Comparison of ENCODE assay signal across 28 cellular contexts in genomic region chr18:23189768-23190661, GRCh38.
A peak's percentile ranks its signal among the peaks of the same experiment; 100 is the strongest.
DNase-seq lines count a peak whose midpoint lies in the region; ATAC-seq and TF ChIP-seq lines count a peak whose summit lies in the region.
"Had no signal": no experiment of that assay in that cellular context is flagged by ENCODE, and none has a peak within 500 bp of the region (broad histone marks: within the 10 kb centered on the region; RNA-seq: fewer than 3 reads in every experiment).

No MANE protein-coding gene starts in this region.

- H3K79me2 ChIP-seq in MM.1S (ENCODE audit: low read length), result peaks cover 76% of the 10 kb centered on the region

- H3K27me3 Mint-ChIP-seq in nephron progenitor cell (ENCODE audit: low read depth, poor library complexity), result peaks cover 3% of the 10 kb centered on the region
- H3K27me3 Mint-ChIP-seq: activated CD4-positive, alpha-beta T cell treated with anti-CD3 and anti-CD28 coated beads, Interleukin-2, amount 10 ng/mL, durations not matched to agents 24 days and 14 days; activated naive CD8-positive, alpha-beta T cell; natural killer cell treated with Interleukin-12 subunit alpha and Interleukin-12 subunit beta and Interleukin-15 and Interleukin-18, amount 100 ng/mL, for 72 hours; type B pancreatic cell had no signal

- peaks cover 50% of the 10 kb centered on the region for H3K4me1 ChIP-seq in MM.1S (ENCODE audit: low read length)
- H3K4me1 ChIP-seq: colonic mucosa had no signal

- DNase-seq in DMS79 treated with DMSO at 0.1 percent for 48 hours (lab: John Stamatoyannopoulos, UW) (peak; percentile 18), MM.1S (no peak), kidney tubule cell (ENCODE audit: low spot score) (peak; percentile 13), nephron progenitor cell (no peak), NCI-H146 (lab: John Stamatoyannopoulos, UW) (no peak)
- DNase-seq: activated CD4-positive, alpha-beta T cell treated with anti-CD3 and anti-CD28 coated beads, Interleukin-2, amount 10 ng/mL, durations not matched to agents 24 days and 14 days; activated CD8-positive, alpha-beta memory T cell treated with anti-CD3 and anti-CD28 coated beads for 24 hours; activated effector memory CD4-positive, alpha-beta T cell treated with Interleukin-2 at 50 U/mL for 16 hours; activated T-cell treated with anti-CD3 and anti-CD28 coated beads for 4 hours; colonic mucosa; effector memory CD8-positive, alpha-beta T cell; erythroblast; GDM1; NCI-H1105 treated with DMSO at 0.1 percent for 48 hours; NCI-H2029 treated with DMSO at 0.1 percent for 48 hours; NCI-H446; NCI-H774; T-helper 9 cell; WERI-Rb-1 had no signal

- H3K9ac ChIP-seq in MM.1S (ENCODE audit: low read length), result no peak overlapping the region
- H3K9ac ChIP-seq: BLaER1 treated with 17β-estradiol and CSF1 and Interleukin-3, amounts not matched to agents 10 nM and 100 nM had no signal

- H3K9me2 ChIP-seq in MM.1S (replicated peaks; ENCODE audit: insufficient read depth, low read length), result no peaks in the 10 kb centered on the region

- H3K4me3 ChIP-seq in MM.1S (ENCODE audit: low read length), result no peak overlapping the region
- H3K4me3 ChIP-seq: BLaER1 treated with 17β-estradiol and CSF1 and Interleukin-3, amounts not matched to agents 10 nM and 100 nM; colonic mucosa; SJSA1 had no signal

- peaks cover 72% of the 10 kb centered on the region for H3K4me1 Mint-ChIP-seq in nephron progenitor cell
- H3K4me1 Mint-ChIP-seq: stimulated activated effector memory CD8-positive, alpha-beta T cell treated with anti-CD3 and anti-CD28 coated beads, Interleukin-12 subunit alpha, Interleukin-12 subunit beta, amount 100 ng/mL, for 72 hours had no signal

- H3K27ac ChIP-seq in MM.1S (ENCODE audit: low read length), result peak overlapping the region; percentile 99; the same call in 1 of the 2 replicates
- H3K27ac ChIP-seq: BLaER1 treated with 17β-estradiol and CSF1 and Interleukin-3, amounts not matched to agents 10 nM and 100 nM; colonic mucosa; SJSA1; WERI-Rb-1 had no signal

- peaks cover 12% of the 10 kb centered on the region for H3K36me3 Mint-ChIP-seq in nephron progenitor cell (ENCODE audit: low read depth)
- H3K36me3 Mint-ChIP-seq: activated naive CD8-positive, alpha-beta T cell; natural killer cell treated with Interleukin-12 subunit alpha and Interleukin-12 subunit beta and Interleukin-15 and Interleukin-18, amount 100 ng/mL, for 72 hours; stimulated activated effector memory CD8-positive, alpha-beta T cell treated with anti-CD3 and anti-CD28 coated beads, Interleukin-12 subunit alpha, Interleukin-12 subunit beta, amount 100 ng/mL, for 72 hours; type B pancreatic cell had no signal

- H3F3A ChIP-seq in MM.1S (ENCODE audit: insufficient read depth, low read length), result peaks cover 52% of the 10 kb centered on the region

- peak overlapping the region; percentile 46 for H3K27ac Mint-ChIP-seq in nephron progenitor cell
- H3K27ac Mint-ChIP-seq: activated CD4-positive, alpha-beta T cell treated with anti-CD3 and anti-CD28 coated beads, Interleukin-2, amount 10 ng/mL, durations not matched to agents 24 days and 14 days; activated naive CD8-positive, alpha-beta T cell; natural killer cell treated with Interleukin-12 subunit alpha and Interleukin-12 subunit beta and Interleukin-15 and Interleukin-18, amount 100 ng/mL, for 72 hours; stimulated activated effector memory CD8-positive, alpha-beta T cell treated with anti-CD3 and anti-CD28 coated beads, Interleukin-12 subunit alpha, Interleukin-12 subunit beta, amount 100 ng/mL, for 72 hours; type B pancreatic cell had no signal

- no peak overlapping the region for H3K4me3 Mint-ChIP-seq in nephron progenitor cell
- H3K4me3 Mint-ChIP-seq: activated CD4-positive, alpha-beta T cell treated with anti-CD3 and anti-CD28 coated beads, Interleukin-2, amount 10 ng/mL, durations not matched to agents 24 days and 14 days; activated naive CD8-positive, alpha-beta T cell; effector memory CD8-positive, alpha-beta T cell; natural killer cell treated with Interleukin-12 subunit alpha and Interleukin-12 subunit beta and Interleukin-15 and Interleukin-18, amount 100 ng/mL, for 72 hours; stimulated activated effector memory CD8-positive, alpha-beta T cell treated with anti-CD3 and anti-CD28 coated beads, Interleukin-12 subunit alpha, Interleukin-12 subunit beta, amount 100 ng/mL, for 72 hours; type B pancreatic cell had no signal

- peaks cover 3% of the 10 kb centered on the region; the same call in 1 of the 2 replicates for H3K36me3 ChIP-seq in MM.1S (replicated peaks; ENCODE audit: insufficient read depth, low read length)
- H3K36me3 ChIP-seq: colonic mucosa, SJSA1, WERI-Rb-1 had no signal

- ATAC-seq in HG03432 (IDR thresholded peaks at IDR 0.05; ENCODE audit: unreplicated experiment) (no peak), HG03039 (IDR thresholded peaks at IDR 0.05; ENCODE audit: unreplicated experiment) (no peak), HG02623 (IDR thresholded peaks at IDR 0.05; ENCODE audit: unreplicated experiment) (no peak)
- ATAC-seq: effector memory CD8-positive, alpha-beta T cell; natural killer cell treated with Interleukin-12 subunit alpha and Interleukin-12 subunit beta and Interleukin-15 and Interleukin-18, amount 100 ng/mL, for 72 hours; stimulated activated effector memory CD8-positive, alpha-beta T cell treated with anti-CD3 and anti-CD28 coated beads, Interleukin-12 subunit alpha, Interleukin-12 subunit beta, amount 100 ng/mL, for 72 hours had no signal

- no peak overlapping the region for H3K4me2 ChIP-seq in MM.1S (ENCODE audit: low read depth, low read length)

- no peaks in the 10 kb centered on the region for H4K20me1 ChIP-seq in MM.1S (ENCODE audit: insufficient read depth, low read length)

- H3K27me3 ChIP-seq in MM.1S (replicated peaks; ENCODE audit: insufficient read depth, low read length), result no peaks in the 10 kb centered on the region
- H3K27me3 ChIP-seq: BLaER1 treated with 17β-estradiol and CSF1 and Interleukin-3, amounts not matched to agents 10 nM and 100 nM; colonic mucosa; SJSA1 had no signal

- H3K9me3 Mint-ChIP-seq in nephron progenitor cell, result no peaks in the 10 kb centered on the region
- H3K9me3 Mint-ChIP-seq: activated CD4-positive, alpha-beta T cell treated with anti-CD3 and anti-CD28 coated beads, Interleukin-2, amount 10 ng/mL, durations not matched to agents 24 days and 14 days; effector memory CD8-positive, alpha-beta T cell; natural killer cell treated with Interleukin-12 subunit alpha and Interleukin-12 subunit beta and Interleukin-15 and Interleukin-18, amount 100 ng/mL, for 72 hours; stimulated activated effector memory CD8-positive, alpha-beta T cell treated with anti-CD3 and anti-CD28 coated beads, Interleukin-12 subunit alpha, Interleukin-12 subunit beta, amount 100 ng/mL, for 72 hours; type B pancreatic cell had no signal

- no peak overlapping the region for H2AFZ ChIP-seq in MM.1S (ENCODE audit: low read length)

- no peaks in the 10 kb centered on the region for H3K9me3 ChIP-seq in MM.1S (replicated peaks; ENCODE audit: insufficient read depth, low read length)
- H3K9me3 ChIP-seq: BLaER1 treated with 17β-estradiol and CSF1 and Interleukin-3, amounts not matched to agents 10 nM and 100 nM; colonic mucosa; SJSA1 had no signal

- no peak for TF ChIP-seq CTCF in MM.1S (IDR thresholded peaks at IDR 0.05; ENCODE audit: low read length)
- no peak for TF ChIP-seq CTCF in nephron progenitor cell (IDR thresholded peaks at IDR 0.05)

Comparison
In these comparisons a context has a peak if more than half of its experiments do, and no peak if none do; other contexts are left out.
1. DNase-seq: peak in DMS79 treated with DMSO at 0.1 percent for 48 hours (single experiment) and kidney tubule cell (single experiment); none in MM.1S (single experiment), nephron progenitor cell (single experiment) and NCI-H146 (single experiment).